In the genomic region with DNA sequence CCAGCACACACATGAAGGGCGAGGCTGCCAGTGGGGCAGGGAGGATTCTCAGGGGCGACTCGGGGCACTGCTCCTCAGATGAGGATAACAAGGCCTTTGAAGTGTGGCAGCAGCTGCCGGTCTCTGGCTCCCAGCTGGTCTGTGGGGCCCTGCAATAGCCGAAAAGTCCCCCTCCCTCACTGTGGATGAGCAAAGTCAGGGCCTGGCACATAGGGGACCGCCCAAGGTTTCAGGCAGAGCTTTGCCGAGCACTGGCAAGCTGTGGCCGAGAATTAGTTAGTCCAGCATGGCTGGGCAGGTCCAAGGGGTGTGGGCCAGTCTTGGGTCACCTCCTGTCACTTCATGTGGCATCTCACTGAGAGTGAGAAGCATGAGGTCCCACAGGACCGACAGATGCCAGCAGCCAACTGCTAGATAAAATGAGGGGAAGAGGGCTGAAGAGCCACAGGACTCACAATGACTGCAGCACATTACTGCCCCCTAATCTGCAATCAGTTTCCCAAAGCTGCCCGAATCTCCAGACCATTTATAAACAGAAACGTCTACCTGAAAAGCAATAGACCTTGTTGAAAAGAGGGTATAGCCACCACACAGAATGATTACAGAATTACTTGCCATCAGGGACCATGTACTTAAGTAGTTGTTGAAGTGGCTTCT, we compare ENCODE assay signal across 9 cellular contexts. TPM values are rescaled to one million over a fixed set of nuclear protein-coding genes. Genes with fewer than 3 reads are reported as not detected.
A peak's percentile ranks its signal among the peaks of the same experiment; 100 is the strongest.
DNase-seq lines count a peak whose midpoint lies in the region; TF ChIP-seq lines count a peak whose summit lies in the region.
"Had no signal": no experiment of that assay in that cellular context is flagged by ENCODE, and none has a peak within 500 bp of the region (broad histone marks: within the 10 kb centered on the region; RNA-seq: fewer than 3 reads in every experiment).

No MANE protein-coding gene starts in this region.

- WGBS in stomach, 5 donors, result 52 to 66% (median 66%) methylated on average over 11 of the region's 11 CpGs
- WGBS in adrenal gland, 4 donors, result 57 to 84% (median 80%) methylated on average over 3 to 11 of the region's 11 CpGs

- no peaks in the 10 kb centered on the region for H3K27me3 ChIP-seq in layer of hippocampus (ENCODE audit: control insufficient read depth, insufficient read depth, low read length)
- no peaks in the 10 kb centered on the region for H3K27me3 ChIP-seq in stomach
- H3K27me3 ChIP-seq in adrenal gland, result no peaks in the 10 kb centered on the region

- CTCF ChIA-PET in RWPE1 (lab: Yijun Ruan, JAX), result no interaction called here

- TF ChIP-seq CTCF in RWPE1 (conservative IDR thresholded peaks at IDR 0.05; ENCODE audit: low read depth) (no peak), stomach (IDR thresholded peaks at IDR 0.05) (no peak), adrenal gland (IDR thresholded peaks at IDR 0.05) (no peak)

- POLR2A ChIA-PET in RWPE1 (lab: Yijun Ruan, JAX; ENCODE audit: low non-redundant PET), result no interaction called here

- DNase-seq in NAMALWA (ENCODE audit: low spot score), result peak; percentile 21
- no peak for DNase-seq in RWPE1 (ENCODE audit: low spot score)
- DNase-seq in stomach, result no peak
- DNase-seq in NCI-H1417 treated with DMSO at 0.1 percent for 48 hours (lab: John Stamatoyannopoulos, UW), result no peak
- no peak for DNase-seq in adrenal gland
- DNase-seq in kidney tubule cell (ENCODE audit: low spot score), result no peak
- DNase-seq: SIG-M5; stimulated activated CD4-positive, alpha-beta T cell treated with anti-CD3 and anti-CD28 coated beads, Interleukin-12 subunit alpha, Interleukin-12 subunit beta, amount 100 ng/mL, for 4 hours had no signal

- no peak for TF ChIP-seq POLR2A in stomach (IDR thresholded peaks at IDR 0.05)
- no peak for TF ChIP-seq POLR2A in adrenal gland (IDR thresholded peaks at IDR 0.05)

- H3K9me3 ChIP-seq in stomach (no peaks in the 10 kb centered on the region), adrenal gland (replicated peaks in 1 of 3) (no peaks in the 10 kb centered on the region)

- H3K4me3 ChIP-seq in stomach, result peak overlapping the region in 3 of 4 donors; percentile 43 to 44 (median 44)
- no peak overlapping the region for H3K4me3 ChIP-seq in adrenal gland

- intact Hi-C loops in stomach (cut with DNase I; ENCODE audit: low total_unique reads) (no loop called here), adrenal gland (cut with DNase I) (no loop called here)

- TF ChIP-seq EP300 in stomach (IDR thresholded peaks at IDR 0.05), result no peak

- H3K27ac ChIP-seq in RWPE1, result peak overlapping the region; percentile 12; the same call in 1 of the 2 replicates
- peak overlapping the region; percentile 95 for H3K27ac ChIP-seq in layer of hippocampus (ENCODE audit: low read depth, low read length)
- H3K27ac ChIP-seq in stomach, result peak overlapping the region; percentile 71 to 85 (median 76)
- peak overlapping the region in 1 of 5 donors; percentile 51 for H3K27ac ChIP-seq in adrenal gland

- H3K4me1 ChIP-seq in stomach (peaks cover 43 to 71% (median 55%) of the 10 kb centered on the region in 4 donors), adrenal gland (replicated peaks in 1 of 2) (peaks cover 5 to 23% of the 10 kb centered on the region in 2 donors)

- H3K36me3 ChIP-seq in stomach (peaks cover 0 to 22% (median 8%) of the 10 kb centered on the region in 4 donors), adrenal gland (replicated peaks in 1 of 2) (no peaks in the 10 kb centered on the region)

RNA-seq across cellular contexts. Expression of gene TEF, which starts 12.5 kb away (rescaled TPM):
- total RNA-seq in stomach (10 to 100 TPM in 3 of 5 donors, 1 to 10 TPM in 2; 7.0 to 29.1 (median 19.3) TPM), adrenal gland (10 to 100 TPM; 17.0 to 33.9 (median 23.9) TPM)
- polyA plus RNA-seq in stomach (10 to 100 TPM in 1 of 3 donors, 1 to 10 TPM in 2; 6.7 to 12.2 (median 8.2) TPM), adrenal gland (10 to 100 TPM; 11.8 to 17.5 (median 15.2) TPM)

Comparison
In these comparisons a context has a peak if more than half of its experiments do, and no peak if none do; other contexts are left out.
1. H3K4me3 ChIP-seq: peak in stomach (3 of 4); none in adrenal gland (0 of 4).